Comparison of ENCODE assay signal across 17 cellular contexts in the genomic region with DNA sequence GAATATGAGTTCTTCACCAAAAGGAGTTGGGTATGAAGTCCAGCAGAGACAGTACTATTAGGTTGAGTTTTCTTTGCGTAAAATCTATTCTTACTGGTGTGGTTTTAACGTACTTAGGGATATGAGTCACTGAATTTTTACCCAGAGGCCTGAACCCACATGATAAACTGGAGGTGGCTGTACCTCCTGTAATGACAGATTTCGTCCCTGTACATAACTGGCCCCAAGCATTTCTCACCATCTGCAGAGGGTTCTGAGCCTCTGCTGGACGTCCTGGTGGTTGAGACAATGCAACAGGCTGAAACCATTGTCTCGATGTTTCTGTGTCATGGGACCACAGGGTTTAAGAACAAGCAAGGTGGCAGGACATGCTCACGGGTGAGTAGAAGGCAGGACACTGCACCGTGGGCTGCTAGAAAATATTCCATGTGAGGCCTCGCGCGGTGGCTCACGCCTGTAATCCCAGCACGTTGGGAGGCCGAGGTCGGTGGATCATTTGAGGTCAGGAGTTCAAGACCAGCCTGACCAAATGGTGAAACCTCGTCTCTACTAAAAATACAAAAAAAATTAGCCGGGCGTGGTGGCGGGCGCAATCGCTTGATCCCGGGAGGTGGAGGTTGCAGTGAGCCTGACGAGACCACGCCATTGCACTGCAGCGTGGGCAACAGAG.
DNase-seq lines count a peak whose midpoint lies in the region; ATAC-seq and TF ChIP-seq lines count a peak whose summit lies in the region.
"Had no signal": no experiment of that assay in that cellular context is flagged by ENCODE, and none has a peak within 500 bp of the region (broad histone marks: within the 10 kb centered on the region; RNA-seq: fewer than 3 reads in every experiment).

No MANE protein-coding gene starts in this region.

- DNase-seq in activated CD8-positive, alpha-beta memory T cell treated with anti-CD3 and anti-CD28 coated beads, Interleukin-2, amount 10 ng/mL, durations not matched to agents 7 days and 5 days: peak; percentile 72
- DNase-seq in activated CD8-positive, alpha-beta memory T cell treated with anti-CD3 and anti-CD28 coated beads, Interleukin-2, amount 50 U/mL, for 48 hours: no peak
- DNase-seq in MV-4-11 (lab: John Stamatoyannopoulos, UW) (peak; percentile 82), A673 (ENCODE audit: low spot score) (no peak), HPDE6-E6E7 (ENCODE audit: extremely low spot score) (no peak)
- no peak for DNase-seq in activated T-helper 2 cell treated with anti-CD3 and anti-CD28 coated beads, Interferon-gamma antibody, Interleukin-2, Interleukin-4, amounts not matched to agents 10 μg/mL and 5 μg/mL and 100 μg/mL, durations not matched to agents 14 hours and 24 hours and 36 hours (ENCODE audit: low spot score)
- peak in 1 of 2 donors; percentile 63 for DNase-seq in stimulated activated effector memory CD8-positive, alpha-beta T cell treated with anti-CD3 and anti-CD28 coated beads, Interleukin-12 subunit alpha, Interleukin-12 subunit beta, amount 100 ng/mL, for 72 hours (ENCODE audit: low spot score in 2 of 2)
- DNase-seq: central memory CD4-positive, alpha-beta T cell; immature natural killer cell; NCI-H1105 treated with DMSO at 0.1 percent for 48 hours; NCI-H446 treated with DMSO at 0.1 percent for 48 hours; occipital lobe; substantia nigra had no signal

- peak; percentile 59 for ATAC-seq in activated CD8-positive, alpha-beta memory T cell treated with anti-CD3 and anti-CD28 coated beads, Interleukin-2, amount 10 ng/mL, durations not matched to agents 7 days and 5 days
- peak; percentile 86 for ATAC-seq in stimulated activated effector memory CD8-positive, alpha-beta T cell treated with anti-CD3 and anti-CD28 coated beads, Interleukin-12 subunit alpha, Interleukin-12 subunit beta, amount 100 ng/mL, for 72 hours
- no peak for ATAC-seq in GM19455 (IDR thresholded peaks at IDR 0.05; ENCODE audit: unreplicated experiment)
- ATAC-seq: gastroesophageal sphincter had no signal

- CTCF ChIA-PET in activated CD8-positive, alpha-beta memory T cell treated with anti-CD3 and anti-CD28 coated beads, Interleukin-2, amount 10 ng/mL, durations not matched to agents 7 days and 5 days (lab: Charles Lee): no interaction called here
- CTCF ChIA-PET in A673 (lab: Charles Lee): no interaction called here

- POLR2A ChIA-PET in A673 (lab: Charles Lee; ENCODE audit: low non-redundant PET): interaction anchor here (0.7 kb wide), 1 partner anchor 344 kb away, joined by 8 read pairs; no protein-coding TSS in a partner anchor

- H3K4me3 ChIP-seq in A673 (ENCODE audit: low read depth, low read length, poor library complexity, severe bottlenecking): no peak overlapping the region
- H3K4me3 ChIP-seq: gastroesophageal sphincter had no signal

- intact Hi-C loops in activated T-helper 2 cell treated with anti-CD3 and anti-CD28 coated beads, Interferon-gamma antibody, Interleukin-2, Interleukin-4, amounts not matched to agents 10 μg/mL and 5 μg/mL and 100 μg/mL, durations not matched to agents 14 hours and 24 hours and 36 hours (cut with micrococcal nuclease): loop anchor here (1.0 kb wide), 2 partner anchors 80 to 158 kb away; no protein-coding TSS in a partner anchor
- intact Hi-C loops in A673 (cut with micrococcal nuclease; ENCODE audit: unreplicated experiment): no loop called here

- no peak overlapping the region for H3K27ac ChIP-seq in A673 (ENCODE audit: low read depth, low read length, poor library complexity, severe bottlenecking)
- H3K27ac ChIP-seq: gastroesophageal sphincter, RWPE1 had no signal

- H3K36me3 Mint-ChIP-seq in activated CD8-positive, alpha-beta memory T cell treated with anti-CD3 and anti-CD28 coated beads, Interleukin-2, amount 10 ng/mL, durations not matched to agents 7 days and 5 days: peaks cover 13% of the 10 kb centered on the region
- peaks cover 3% of the 10 kb centered on the region for H3K36me3 Mint-ChIP-seq in activated T-helper 2 cell treated with anti-CD3 and anti-CD28 coated beads, Interferon-gamma antibody, Interleukin-2, Interleukin-4, amounts not matched to agents 10 μg/mL and 5 μg/mL and 100 μg/mL, durations not matched to agents 14 hours and 24 hours and 36 hours (ENCODE audit: low read depth)
- H3K36me3 Mint-ChIP-seq in stimulated activated effector memory CD8-positive, alpha-beta T cell treated with anti-CD3 and anti-CD28 coated beads, Interleukin-12 subunit alpha, Interleukin-12 subunit beta, amount 100 ng/mL, for 72 hours: peaks cover 15% of the 10 kb centered on the region
- H3K36me3 Mint-ChIP-seq: immature natural killer cell, memory B cell had no signal

- H3K36me3 ChIP-seq in A673 (ENCODE audit: insufficient read depth, low read length, poor library complexity, severe bottlenecking): no peaks in the 10 kb centered on the region
- H3K36me3 ChIP-seq: gastroesophageal sphincter had no signal

- peaks cover 4% of the 10 kb centered on the region for H3K9me3 Mint-ChIP-seq in activated CD8-positive, alpha-beta memory T cell treated with anti-CD3 and anti-CD28 coated beads, Interleukin-2, amount 10 ng/mL, durations not matched to agents 7 days and 5 days (ENCODE audit: low read depth)
- no peaks in the 10 kb centered on the region for H3K9me3 Mint-ChIP-seq in activated T-helper 2 cell treated with anti-CD3 and anti-CD28 coated beads, Interferon-gamma antibody, Interleukin-2, Interleukin-4, amounts not matched to agents 10 μg/mL and 5 μg/mL and 100 μg/mL, durations not matched to agents 14 hours and 24 hours and 36 hours
- no peaks in the 10 kb centered on the region for H3K9me3 Mint-ChIP-seq in stimulated activated effector memory CD8-positive, alpha-beta T cell treated with anti-CD3 and anti-CD28 coated beads, Interleukin-12 subunit alpha, Interleukin-12 subunit beta, amount 100 ng/mL, for 72 hours
- H3K9me3 Mint-ChIP-seq: memory B cell had no signal

- H3K9me3 ChIP-seq in A673 (ENCODE audit: low read depth, low read length, poor library complexity, severe bottlenecking): no peaks in the 10 kb centered on the region
- H3K9me3 ChIP-seq: gastroesophageal sphincter had no signal

- H3K4me1 Mint-ChIP-seq in activated CD8-positive, alpha-beta memory T cell treated with anti-CD3 and anti-CD28 coated beads, Interleukin-2, amount 10 ng/mL, durations not matched to agents 7 days and 5 days: peaks cover 72% of the 10 kb centered on the region
- H3K4me1 Mint-ChIP-seq in activated T-helper 2 cell treated with anti-CD3 and anti-CD28 coated beads, Interferon-gamma antibody, Interleukin-2, Interleukin-4, amounts not matched to agents 10 μg/mL and 5 μg/mL and 100 μg/mL, durations not matched to agents 14 hours and 24 hours and 36 hours (ENCODE audit: low read depth): peaks cover 60% of the 10 kb centered on the region
- H3K4me1 Mint-ChIP-seq in stimulated activated effector memory CD8-positive, alpha-beta T cell treated with anti-CD3 and anti-CD28 coated beads, Interleukin-12 subunit alpha, Interleukin-12 subunit beta, amount 100 ng/mL, for 72 hours: peaks cover 50% of the 10 kb centered on the region

- H3K27me3 Mint-ChIP-seq in activated CD8-positive, alpha-beta memory T cell treated with anti-CD3 and anti-CD28 coated beads, Interleukin-2, amount 10 ng/mL, durations not matched to agents 7 days and 5 days: peaks cover 19% of the 10 kb centered on the region
- no peaks in the 10 kb centered on the region for H3K27me3 Mint-ChIP-seq in activated T-helper 2 cell treated with anti-CD3 and anti-CD28 coated beads, Interferon-gamma antibody, Interleukin-2, Interleukin-4, amounts not matched to agents 10 μg/mL and 5 μg/mL and 100 μg/mL, durations not matched to agents 14 hours and 24 hours and 36 hours (ENCODE audit: low read depth)

- TF ChIP-seq CTCF in A673 (conservative IDR thresholded peaks at IDR 0.05; ENCODE audit: low read depth, low read length): no peak

- peaks cover 5% of the 10 kb centered on the region for H3K27me3 ChIP-seq in A673 (replicated peaks; ENCODE audit: insufficient read depth, low read depth, low read length, poor library complexity)

- H3K4me1 ChIP-seq in A673 (ENCODE audit: insufficient read depth, low read length, poor library complexity, severe bottlenecking): peaks cover 11% of the 10 kb centered on the region

- peak overlapping the region; percentile 88 for H3K4me3 Mint-ChIP-seq in activated CD8-positive, alpha-beta memory T cell treated with anti-CD3 and anti-CD28 coated beads, Interleukin-2, amount 10 ng/mL, durations not matched to agents 7 days and 5 days
- H3K4me3 Mint-ChIP-seq in activated T-helper 2 cell treated with anti-CD3 and anti-CD28 coated beads, Interferon-gamma antibody, Interleukin-2, Interleukin-4, amounts not matched to agents 10 μg/mL and 5 μg/mL and 100 μg/mL, durations not matched to agents 14 hours and 24 hours and 36 hours (ENCODE audit: low read depth): peak overlapping the region; percentile 23
- H3K4me3 Mint-ChIP-seq in stimulated activated effector memory CD8-positive, alpha-beta T cell treated with anti-CD3 and anti-CD28 coated beads, Interleukin-12 subunit alpha, Interleukin-12 subunit beta, amount 100 ng/mL, for 72 hours: no peak overlapping the region

- peak overlapping the region; percentile 91 for H3K27ac Mint-ChIP-seq in activated CD8-positive, alpha-beta memory T cell treated with anti-CD3 and anti-CD28 coated beads, Interleukin-2, amount 10 ng/mL, durations not matched to agents 7 days and 5 days
- peak overlapping the region; percentile 54 for H3K27ac Mint-ChIP-seq in activated T-helper 2 cell treated with anti-CD3 and anti-CD28 coated beads, Interferon-gamma antibody, Interleukin-2, Interleukin-4, amounts not matched to agents 10 μg/mL and 5 μg/mL and 100 μg/mL, durations not matched to agents 14 hours and 24 hours and 36 hours
- H3K27ac Mint-ChIP-seq in stimulated activated effector memory CD8-positive, alpha-beta T cell treated with anti-CD3 and anti-CD28 coated beads, Interleukin-12 subunit alpha, Interleukin-12 subunit beta, amount 100 ng/mL, for 72 hours: peak overlapping the region; percentile 23
- H3K27ac Mint-ChIP-seq: memory B cell had no signal

- no TSS peak for BruUV-seq in A673 (replicated peaks; lab: Mats Ljungman, UMichigan)

Comparison
In these comparisons a context has a peak if more than half of its experiments do, and no peak if none do; other contexts are left out.
1. DNase-seq: peak in activated CD8-positive, alpha-beta memory T cell treated with anti-CD3 and anti-CD28 coated beads, Interleukin-2, amount 10 ng/mL, durations not matched to agents 7 days and 5 days (single experiment) and MV-4-11 (single experiment); none in activated CD8-positive, alpha-beta memory T cell treated with anti-CD3 and anti-CD28 coated beads, Interleukin-2, amount 50 U/mL, for 48 hours (single experiment), activated T-helper 2 cell treated with anti-CD3 and anti-CD28 coated beads, Interferon-gamma antibody, Interleukin-2, Interleukin-4, amounts not matched to agents 10 μg/mL and 5 μg/mL and 100 μg/mL, durations not matched to agents 14 hours and 24 hours and 36 hours (single experiment), A673 (single experiment) and HPDE6-E6E7 (single experiment).
2. H3K27ac Mint-ChIP-seq: peak in every context shown above with its lines; median percentile 91 in activated CD8-positive, alpha-beta memory T cell treated with anti-CD3 and anti-CD28 coated beads, Interleukin-2, amount 10 ng/mL, durations not matched to agents 7 days and 5 days; 54 in activated T-helper 2 cell treated with anti-CD3 and anti-CD28 coated beads, Interferon-gamma antibody, Interleukin-2, Interleukin-4, amounts not matched to agents 10 μg/mL and 5 μg/mL and 100 μg/mL, durations not matched to agents 14 hours and 24 hours and 36 hours; 23 in stimulated activated effector memory CD8-positive, alpha-beta T cell treated with anti-CD3 and anti-CD28 coated beads, Interleukin-12 subunit alpha, Interleukin-12 subunit beta, amount 100 ng/mL, for 72 hours.